In the genomic region with DNA sequence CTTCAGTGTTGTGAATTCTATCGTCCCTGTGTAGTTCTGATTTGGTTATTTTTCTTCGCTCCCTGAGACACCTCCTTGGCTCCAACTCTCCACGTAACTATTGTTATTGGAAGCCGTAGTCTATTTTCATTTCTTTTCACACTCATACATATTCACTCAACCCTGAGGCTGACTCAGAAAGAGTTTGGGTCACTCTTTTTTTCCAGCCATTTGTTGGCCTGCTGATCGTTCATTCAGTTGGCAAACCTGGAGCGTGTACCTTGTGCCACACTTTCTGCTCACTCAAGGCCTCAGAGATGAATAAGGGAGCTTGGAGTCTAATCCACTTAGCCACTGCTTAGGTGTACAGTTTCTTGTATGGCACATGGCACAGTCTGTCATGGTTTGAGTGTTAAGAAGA, we compare ENCODE assay signal across 1 cellular context.
TF ChIP-seq lines count a peak whose summit lies in the region.

No MANE protein-coding gene starts in this region.

TF ChIP-seq in GM23338, 12 proteins besides CTCF, POLR2A, EP300 and RAD21 (continued from another document):
- TF ChIP-seq, protein P1, sequence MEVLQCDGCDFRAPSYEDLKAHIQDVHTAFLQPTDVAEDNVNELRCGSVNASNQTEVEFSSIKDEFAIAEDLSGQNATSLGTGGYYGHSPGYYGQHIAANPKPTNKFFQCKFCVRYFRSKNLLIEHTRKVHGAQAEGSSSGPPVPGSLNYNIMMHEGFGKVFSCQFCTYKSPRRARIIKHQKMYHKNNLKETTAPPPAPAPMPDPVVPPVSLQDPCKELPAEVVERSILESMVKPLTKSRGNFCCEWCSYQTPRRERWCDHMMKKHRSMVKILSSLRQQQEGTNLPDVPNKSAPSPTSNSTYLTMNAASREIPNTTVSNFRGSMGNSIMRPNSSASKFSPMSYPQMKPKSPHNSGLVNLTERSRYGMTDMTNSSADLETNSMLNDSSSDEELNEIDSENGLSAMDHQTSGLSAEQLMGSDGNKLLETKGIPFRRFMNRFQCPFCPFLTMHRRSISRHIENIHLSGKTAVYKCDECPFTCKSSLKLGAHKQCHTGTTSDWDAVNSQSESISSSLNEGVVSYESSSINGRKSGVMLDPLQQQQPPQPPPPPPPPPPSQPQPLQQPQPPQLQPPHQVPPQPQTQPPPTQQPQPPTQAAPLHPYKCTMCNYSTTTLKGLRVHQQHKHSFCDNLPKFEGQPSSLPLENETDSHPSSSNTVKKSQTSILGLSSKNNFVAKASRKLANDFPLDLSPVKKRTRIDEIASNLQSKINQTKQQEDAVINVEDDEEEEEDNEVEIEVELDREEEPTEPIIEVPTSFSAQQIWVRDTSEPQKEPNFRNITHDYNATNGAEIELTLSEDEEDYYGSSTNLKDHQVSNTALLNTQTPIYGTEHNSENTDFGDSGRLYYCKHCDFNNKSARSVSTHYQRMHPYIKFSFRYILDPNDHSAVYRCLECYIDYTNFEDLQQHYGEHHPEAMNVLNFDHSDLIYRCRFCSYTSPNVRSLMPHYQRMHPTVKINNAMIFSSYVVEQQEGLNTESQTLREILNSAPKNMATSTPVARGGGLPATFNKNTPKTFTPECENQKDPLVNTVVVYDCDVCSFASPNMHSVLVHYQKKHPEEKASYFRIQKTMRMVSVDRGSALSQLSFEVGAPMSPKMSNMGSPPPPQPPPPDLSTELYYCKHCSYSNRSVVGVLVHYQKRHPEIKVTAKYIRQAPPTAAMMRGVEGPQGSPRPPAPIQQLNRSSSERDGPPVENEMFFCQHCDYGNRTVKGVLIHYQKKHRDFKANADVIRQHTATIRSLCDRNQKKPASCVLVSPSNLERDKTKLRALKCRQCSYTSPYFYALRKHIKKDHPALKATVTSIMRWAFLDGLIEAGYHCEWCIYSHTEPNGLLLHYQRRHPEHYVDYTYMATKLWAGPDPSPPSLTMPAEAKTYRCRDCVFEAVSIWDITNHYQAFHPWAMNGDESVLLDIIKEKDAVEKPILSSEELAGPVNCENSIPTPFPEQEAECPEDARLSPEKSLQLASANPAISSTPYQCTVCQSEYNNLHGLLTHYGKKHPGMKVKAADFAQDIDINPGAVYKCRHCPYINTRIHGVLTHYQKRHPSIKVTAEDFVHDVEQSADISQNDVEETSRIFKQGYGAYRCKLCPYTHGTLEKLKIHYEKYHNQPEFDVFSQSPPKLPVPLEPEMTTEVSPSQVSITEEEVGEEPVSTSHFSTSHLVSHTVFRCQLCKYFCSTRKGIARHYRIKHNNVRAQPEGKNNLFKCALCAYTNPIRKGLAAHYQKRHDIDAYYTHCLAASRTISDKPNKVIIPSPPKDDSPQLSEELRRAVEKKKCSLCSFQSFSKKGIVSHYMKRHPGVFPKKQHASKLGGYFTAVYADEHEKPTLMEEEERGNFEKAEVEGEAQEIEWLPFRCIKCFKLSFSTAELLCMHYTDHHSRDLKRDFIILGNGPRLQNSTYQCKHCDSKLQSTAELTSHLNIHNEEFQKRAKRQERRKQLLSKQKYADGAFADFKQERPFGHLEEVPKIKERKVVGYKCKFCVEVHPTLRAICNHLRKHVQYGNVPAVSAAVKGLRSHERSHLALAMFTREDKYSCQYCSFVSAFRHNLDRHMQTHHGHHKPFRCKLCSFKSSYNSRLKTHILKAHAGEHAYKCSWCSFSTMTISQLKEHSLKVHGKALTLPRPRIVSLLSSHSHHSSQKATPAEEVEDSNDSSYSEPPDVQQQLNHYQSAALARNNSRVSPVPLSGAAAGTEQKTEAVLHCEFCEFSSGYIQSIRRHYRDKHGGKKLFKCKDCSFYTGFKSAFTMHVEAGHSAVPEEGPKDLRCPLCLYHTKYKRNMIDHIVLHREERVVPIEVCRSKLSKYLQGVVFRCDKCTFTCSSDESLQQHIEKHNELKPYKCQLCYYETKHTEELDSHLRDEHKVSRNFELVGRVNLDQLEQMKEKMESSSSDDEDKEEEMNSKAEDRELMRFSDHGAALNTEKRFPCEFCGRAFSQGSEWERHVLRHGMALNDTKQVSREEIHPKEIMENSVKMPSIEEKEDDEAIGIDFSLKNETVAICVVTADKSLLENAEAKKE (CRISPR knock-in tag; IDR thresholded peaks at IDR 0.05), result no peak
- TF ChIP-seq POLR2AphosphoS5 (IDR thresholded peaks at IDR 0.05; ENCODE audit: low read depth) (no peak), ZNF331 (CRISPR knock-in tag; IDR thresholded peaks at IDR 0.05; ENCODE audit: low read depth) (no peak)
